ENCODE assay signal across 8 cellular contexts in genomic region chr18:23131693-23132319, GRCh38. TPM values are rescaled to one million over a fixed set of nuclear protein-coding genes. Genes with fewer than 3 reads are reported as not detected.
DNase-seq lines count a peak whose midpoint lies in the region; ATAC-seq and TF ChIP-seq lines count a peak whose summit lies in the region.

No MANE protein-coding gene starts in this region.

- no peak overlapping the region for H3K4me3 ChIP-seq in heart right ventricle

- no peak overlapping the region for H3K27ac Mint-ChIP-seq in activated naive CD4-positive, alpha-beta T cell treated with anti-CD3 and anti-CD28 coated beads, Interleukin-2, amount 50 U/mL, for 72 hours

- 23 to 27% methylated on average over 8 of the region's 8 CpGs for WGBS in heart right ventricle, 2 donors

- intact Hi-C loops in heart right ventricle (cut with DNase I) (loop anchor here (1.0 to 10.0 kb wide), 12 partner anchors 100 to 373 kb away; partner anchors contain the start of gene RMC1 (in 1 of the 10)), sciatic nerve (cut with DNase I) (loop anchor here (10.0 kb wide), 2 partner anchors 103 to 243 kb away; no protein-coding TSS in a partner anchor)

- peaks cover 0 to 48% (median 38%) of the 10 kb centered on the region in 7 donors for H3K27me3 ChIP-seq in heart right ventricle

- peaks cover 4 to 39% (median 16%) of the 10 kb centered on the region in 9 donors for H3K4me1 ChIP-seq in heart right ventricle

- DNase-seq in EL (peak; percentile 78), Kasumi-1 (lab: John Stamatoyannopoulos, UW) (peak; percentile 55 to 72), SIG-M5 (lab: John Stamatoyannopoulos, UW) (peak; percentile 34), heart right ventricle (peak in 1 of 2 donors; percentile 81), sciatic nerve (ENCODE audit: low spot score) (no peak)
- peak in 1 of 2 donors; percentile 72 for DNase-seq in activated naive CD4-positive, alpha-beta T cell treated with anti-CD3 and anti-CD28 coated beads, Interleukin-2, amount 50 U/mL, for 72 hours (ENCODE audit: low spot score in 2 of 2)

- H3K9me3 Mint-ChIP-seq in activated naive CD4-positive, alpha-beta T cell treated with anti-CD3 and anti-CD28 coated beads, Interleukin-2, amount 50 U/mL, for 72 hours = no peaks in the 10 kb centered on the region

- no peaks in the 10 kb centered on the region for H3K36me3 ChIP-seq in heart right ventricle

- no peak overlapping the region for H3K27ac ChIP-seq in heart right ventricle

- peaks cover 0 to 2% of the 10 kb centered on the region in 2 donors for H3K36me3 Mint-ChIP-seq in activated naive CD4-positive, alpha-beta T cell treated with anti-CD3 and anti-CD28 coated beads, Interleukin-2, amount 50 U/mL, for 72 hours

- peak; percentile 68 to 89 (median 85) for TF ChIP-seq CTCF in heart right ventricle (IDR thresholded peaks at IDR 0.05)

- peak; percentile 25 to 49 for ATAC-seq in activated naive CD4-positive, alpha-beta T cell treated with anti-CD3 and anti-CD28 coated beads, Interleukin-2, amount 50 U/mL, for 72 hours
- peak in 7 of 8 donors; percentile 48 to 76 (median 70) for ATAC-seq in heart right ventricle
- ATAC-seq in sciatic nerve = peak; percentile 80
- ATAC-seq in HG03457 (IDR thresholded peaks at IDR 0.05; ENCODE audit: unreplicated experiment) = no peak
- ATAC-seq in HG03571 (IDR thresholded peaks at IDR 0.05; ENCODE audit: unreplicated experiment) = no peak

- H3K9me3 ChIP-seq in heart right ventricle = no peaks in the 10 kb centered on the region

RNA-seq across cellular contexts. Expression of gene CABLES1, which starts 3.5 kb away (rescaled TPM):
- total RNA-seq in activated naive CD4-positive, alpha-beta T cell treated with anti-CD3 and anti-CD28 coated beads, Interleukin-2, amount 50 U/mL, for 72 hours = 1 to 10 TPM; 5.6 to 6.5 TPM
- total RNA-seq in heart right ventricle = 1 to 10 TPM; 1.0 to 2.2 (median 2.0) TPM
- 1 to 10 TPM; 1.0 to 1.3 TPM for polyA plus RNA-seq in heart right ventricle
- total RNA-seq in sciatic nerve = 18.5 TPM

Comparison
In these comparisons a context has a peak if more than half of its experiments do, and no peak if none do; other contexts are left out.
1. ATAC-seq: peak in activated naive CD4-positive, alpha-beta T cell treated with anti-CD3 and anti-CD28 coated beads, Interleukin-2, amount 50 U/mL, for 72 hours (2 of 2), heart right ventricle (7 of 8) and sciatic nerve (single experiment); none in HG03457 (single experiment) and HG03571 (single experiment).